ENCODE assay signal across 9 cellular contexts in genomic region chr7:128108641-128109423, GRCh38.
DNase-seq lines count a peak whose midpoint lies in the region; ATAC-seq lines count a peak whose summit lies in the region.
"Had no signal": no experiment of that assay in that cellular context is flagged by ENCODE, and none has a peak within 500 bp of the region (broad histone marks: within the 10 kb centered on the region; RNA-seq: fewer than 3 reads in every experiment).

No MANE protein-coding gene starts in this region.

- ATAC-seq in activated CD4-positive, alpha-beta T cell treated with anti-CD3 and anti-CD28 coated beads for 36 hours, result peak; percentile 80
- ATAC-seq in HG02798 (IDR thresholded peaks at IDR 0.05; ENCODE audit: poor library complexity, unreplicated experiment), result peak; percentile 84

- no peak overlapping the region for H3K4ac ChIP-seq in mesendoderm (ENCODE audit: low read depth, low read length)

- no peaks in the 10 kb centered on the region for H3K9me3 Mint-ChIP-seq in activated CD4-positive, alpha-beta T cell treated with anti-CD3 and anti-CD28 coated beads for 36 hours (ENCODE audit: low read depth)

- H3K27me3 ChIP-seq in mesendoderm (ENCODE audit: insufficient read depth, low read length, poor library complexity), result no peaks in the 10 kb centered on the region

- DNase-seq in activated CD4-positive, alpha-beta T cell treated with anti-CD3 and anti-CD28 coated beads for 36 hours, result no peak
- no peak for DNase-seq in activated CD4-positive, alpha-beta T cell treated with anti-CD3 and anti-CD28 coated beads for 48 hours
- DNase-seq in NOMO-1 treated with DMSO at 0.1 percent for 48 hours (lab: John Stamatoyannopoulos, UW; ENCODE audit: unreplicated experiment), result peak; percentile 86
- peak; percentile 75 for DNase-seq in medulla oblongata (ENCODE audit: extremely low spot score)
- DNase-seq in mesendoderm, result no peak
- DNase-seq in NCI-H187 treated with DMSO at 0.1 percent for 48 hours (lab: John Stamatoyannopoulos, UW), result no peak
- DNase-seq in T1000 (lab: John Stamatoyannopoulos, UW), result no peak

- H2BK15ac ChIP-seq in mesendoderm (replicated peaks; ENCODE audit: low read depth), result no peak overlapping the region

- no peak overlapping the region for H4K8ac ChIP-seq in mesendoderm (ENCODE audit: low read depth, low read length)

- no peak overlapping the region for H3K56ac ChIP-seq in mesendoderm (ENCODE audit: low read length)

- H3K23ac ChIP-seq in mesendoderm (ENCODE audit: low read length), result no peak overlapping the region

- H3K18ac ChIP-seq in mesendoderm (ENCODE audit: low read length), result no peak overlapping the region

- peak overlapping the region; percentile 61 for H3K27ac Mint-ChIP-seq in activated CD4-positive, alpha-beta T cell treated with anti-CD3 and anti-CD28 coated beads for 36 hours

- no peak overlapping the region for H3K4me2 ChIP-seq in mesendoderm (ENCODE audit: low read length)
- H3K4me2 ChIP-seq: A549 had no signal

- H3K79me1 ChIP-seq in mesendoderm (ENCODE audit: low read length), result no peaks in the 10 kb centered on the region

- CTCF ChIA-PET in activated CD4-positive, alpha-beta T cell treated with anti-CD3 and anti-CD28 coated beads for 36 hours (lab: Charles Lee), result interaction anchor here (0.7 to 1.2 kb wide), 2 partner anchors 58 to 100 kb away, joined by 3 to 7 read pairs; no protein-coding TSS in a partner anchor

- no peak overlapping the region for H2AK5ac ChIP-seq in mesendoderm (ENCODE audit: low read length)

- H3K9ac ChIP-seq in mesendoderm (ENCODE audit: low read length), result no peak overlapping the region

- no peak overlapping the region for H2BK5ac ChIP-seq in mesendoderm (ENCODE audit: low read length)

- peak overlapping the region; percentile 6 for H3K4me3 Mint-ChIP-seq in activated CD4-positive, alpha-beta T cell treated with anti-CD3 and anti-CD28 coated beads for 36 hours

- peaks cover 69% of the 10 kb centered on the region for H3K4me1 Mint-ChIP-seq in activated CD4-positive, alpha-beta T cell treated with anti-CD3 and anti-CD28 coated beads for 36 hours

- no peak overlapping the region for H3K27ac ChIP-seq in mesendoderm (ENCODE audit: low read depth, low read length)
- H3K27ac ChIP-seq: A549 had no signal

- no peaks in the 10 kb centered on the region for H3K36me3 ChIP-seq in mesendoderm (ENCODE audit: control insufficient read depth, insufficient read depth, low read length)

- POLR2A ChIA-PET in activated CD4-positive, alpha-beta T cell treated with anti-CD3 and anti-CD28 coated beads for 36 hours (lab: Charles Lee), result no interaction called here

- intact Hi-C loops in activated CD4-positive, alpha-beta T cell treated with anti-CD3 and anti-CD28 coated beads for 36 hours (cut with DNase I, micrococcal nuclease), result no loop called here

- no peaks in the 10 kb centered on the region for H3K36me3 Mint-ChIP-seq in activated CD4-positive, alpha-beta T cell treated with anti-CD3 and anti-CD28 coated beads for 36 hours (ENCODE audit: low read depth)

- peaks cover 2% of the 10 kb centered on the region for H3K27me3 Mint-ChIP-seq in activated CD4-positive, alpha-beta T cell treated with anti-CD3 and anti-CD28 coated beads for 36 hours

- no peak overlapping the region for H3K4me3 ChIP-seq in mesendoderm (ENCODE audit: low read length)
- H3K4me3 ChIP-seq: A549 had no signal

- no peak overlapping the region for H4K5ac ChIP-seq in mesendoderm (ENCODE audit: low read length)

- no peaks in the 10 kb centered on the region for H3K79me2 ChIP-seq in mesendoderm (ENCODE audit: control insufficient read depth, insufficient read depth, low read length)

- WGBS in mesendoderm (ENCODE audit: extremely low coverage, insufficient coverage, low lambda C conversion rate), result no CpG with 5 or more reads among the region's 11 CpGs

- no peak overlapping the region for H2BK120ac ChIP-seq in mesendoderm (ENCODE audit: low read depth, low read length)

- no peaks in the 10 kb centered on the region for H3K4me1 ChIP-seq in mesendoderm (ENCODE audit: control insufficient read depth, low read depth, low read length)

Comparison
In these comparisons a context has a peak if more than half of its experiments do, and no peak if none do; other contexts are left out.
1. DNase-seq: peak in NOMO-1 treated with DMSO at 0.1 percent for 48 hours (single experiment) and medulla oblongata (single experiment); none in activated CD4-positive, alpha-beta T cell treated with anti-CD3 and anti-CD28 coated beads for 36 hours (single experiment), activated CD4-positive, alpha-beta T cell treated with anti-CD3 and anti-CD28 coated beads for 48 hours (single experiment), mesendoderm (single experiment), NCI-H187 treated with DMSO at 0.1 percent for 48 hours (single experiment) and T1000 (single experiment).